Comparison of ENCODE assay signal across 2 cellular contexts in the genomic region with DNA sequence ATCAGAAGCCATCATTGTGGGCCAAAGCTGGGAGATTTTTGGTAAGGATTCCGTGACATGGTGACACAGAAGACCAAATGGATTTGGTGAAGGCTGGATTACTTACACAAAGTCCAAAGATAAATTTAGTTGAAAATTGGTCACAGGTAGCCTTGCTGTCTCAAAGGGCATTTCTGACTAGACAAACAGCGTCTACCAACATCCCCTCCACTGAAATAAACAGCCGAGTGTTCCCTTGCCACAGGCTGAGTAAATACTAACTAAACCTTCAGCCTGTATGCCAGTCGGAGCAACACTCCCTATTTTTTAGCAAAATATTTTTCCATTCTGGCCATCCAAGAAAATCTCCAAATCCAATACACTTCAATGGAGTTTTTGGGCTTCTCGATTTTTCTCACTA.
TF ChIP-seq lines count a peak whose summit lies in the region.

No MANE protein-coding gene starts in this region.

TF ChIP-seq in HepG2, 621 proteins besides CTCF, POLR2A, EP300 and RAD21 (continued from another document and continues in another):
- TF ChIP-seq, protein P1, sequence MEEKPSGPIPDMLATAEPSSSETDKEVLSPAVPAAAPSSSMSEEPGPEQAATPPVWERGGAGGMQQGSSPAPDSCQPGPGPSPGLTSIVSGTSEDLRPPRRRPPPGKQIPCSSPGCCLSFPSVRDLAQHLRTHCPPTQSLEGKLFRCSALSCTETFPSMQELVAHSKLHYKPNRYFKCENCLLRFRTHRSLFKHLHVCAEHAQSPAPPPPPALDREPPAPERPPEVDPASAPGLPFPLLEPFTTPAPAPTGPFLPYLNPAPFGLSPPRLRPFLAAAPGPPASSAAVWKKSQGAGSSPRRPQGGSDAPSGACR (CRISPR knock-in tag; IDR thresholded peaks at IDR 0.05) = no peak
- no peak for TF ChIP-seq TOPORS (CRISPR knock-in tag; IDR thresholded peaks at IDR 0.05)
- TF ChIP-seq, protein P2, sequence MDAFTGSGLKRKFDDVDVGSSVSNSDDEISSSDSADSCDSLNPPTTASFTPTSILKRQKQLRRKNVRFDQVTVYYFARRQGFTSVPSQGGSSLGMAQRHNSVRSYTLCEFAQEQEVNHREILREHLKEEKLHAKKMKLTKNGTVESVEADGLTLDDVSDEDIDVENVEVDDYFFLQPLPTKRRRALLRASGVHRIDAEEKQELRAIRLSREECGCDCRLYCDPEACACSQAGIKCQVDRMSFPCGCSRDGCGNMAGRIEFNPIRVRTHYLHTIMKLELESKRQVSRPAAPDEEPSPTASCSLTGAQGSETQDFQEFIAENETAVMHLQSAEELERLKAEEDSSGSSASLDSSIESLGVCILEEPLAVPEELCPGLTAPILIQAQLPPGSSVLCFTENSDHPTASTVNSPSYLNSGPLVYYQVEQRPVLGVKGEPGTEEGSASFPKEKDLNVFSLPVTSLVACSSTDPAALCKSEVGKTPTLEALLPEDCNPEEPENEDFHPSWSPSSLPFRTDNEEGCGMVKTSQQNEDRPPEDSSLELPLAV (CRISPR knock-in tag; conservative IDR thresholded peaks at IDR 0.05; ENCODE audit: low read depth) = no peak
- TF ChIP-seq ZNF33A (CRISPR knock-in tag; IDR thresholded peaks at IDR 0.05; ENCODE audit: borderline replicate concordance) = 0 out of 2 replicates have a peak, but pooled peaks have one; percentile 65
- no peak for TF ChIP-seq ZNF329 (CRISPR knock-in tag; IDR thresholded peaks at IDR 0.05; ENCODE audit: low read depth)
- TF ChIP-seq, protein P3, sequence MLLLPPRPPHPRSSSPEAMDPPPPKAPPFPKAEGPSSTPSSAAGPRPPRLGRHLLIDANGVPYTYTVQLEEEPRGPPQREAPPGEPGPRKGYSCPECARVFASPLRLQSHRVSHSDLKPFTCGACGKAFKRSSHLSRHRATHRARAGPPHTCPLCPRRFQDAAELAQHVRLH (CRISPR knock-in tag; IDR thresholded peaks at IDR 0.05; ENCODE audit: borderline replicate concordance, low read depth) = no peak
- TF ChIP-seq, protein P4, sequence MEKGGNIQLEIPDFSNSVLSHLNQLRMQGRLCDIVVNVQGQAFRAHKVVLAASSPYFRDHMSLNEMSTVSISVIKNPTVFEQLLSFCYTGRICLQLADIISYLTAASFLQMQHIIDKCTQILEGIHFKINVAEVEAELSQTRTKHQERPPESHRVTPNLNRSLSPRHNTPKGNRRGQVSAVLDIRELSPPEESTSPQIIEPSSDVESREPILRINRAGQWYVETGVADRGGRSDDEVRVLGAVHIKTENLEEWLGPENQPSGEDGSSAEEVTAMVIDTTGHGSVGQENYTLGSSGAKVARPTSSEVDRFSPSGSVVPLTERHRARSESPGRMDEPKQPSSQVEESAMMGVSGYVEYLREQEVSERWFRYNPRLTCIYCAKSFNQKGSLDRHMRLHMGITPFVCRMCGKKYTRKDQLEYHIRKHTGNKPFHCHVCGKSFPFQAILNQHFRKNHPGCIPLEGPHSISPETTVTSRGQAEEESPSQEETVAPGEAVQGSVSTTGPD (CRISPR knock-in tag; IDR thresholded peaks at IDR 0.05) = peak; percentile 77; the same call in 1 of the 2 replicates
- TF ChIP-seq, protein P5, sequence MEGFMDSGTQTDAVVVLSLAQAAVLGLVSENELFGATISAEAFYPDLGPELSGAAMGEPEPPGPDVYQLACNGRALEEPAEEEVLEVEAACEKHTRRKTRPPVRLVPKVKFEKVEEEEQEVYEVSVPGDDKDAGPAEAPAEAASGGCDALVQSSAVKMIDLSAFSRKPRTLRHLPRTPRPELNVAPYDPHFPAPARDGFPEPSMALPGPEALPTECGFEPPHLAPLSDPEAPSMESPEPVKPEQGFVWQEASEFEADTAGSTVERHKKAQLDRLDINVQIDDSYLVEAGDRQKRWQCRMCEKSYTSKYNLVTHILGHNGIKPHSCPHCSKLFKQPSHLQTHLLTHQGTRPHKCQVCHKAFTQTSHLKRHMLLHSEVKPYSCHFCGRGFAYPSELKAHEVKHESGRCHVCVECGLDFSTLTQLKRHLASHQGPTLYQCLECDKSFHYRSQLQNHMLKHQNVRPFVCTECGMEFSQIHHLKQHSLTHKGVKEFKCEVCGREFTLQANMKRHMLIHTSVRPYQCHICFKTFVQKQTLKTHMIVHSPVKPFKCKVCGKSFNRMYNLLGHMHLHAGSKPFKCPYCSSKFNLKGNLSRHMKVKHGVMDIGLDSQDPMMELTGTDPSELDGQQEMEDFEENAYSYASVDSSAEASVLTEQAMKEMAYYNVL (CRISPR knock-in tag; IDR thresholded peaks at IDR 0.05; ENCODE audit: borderline replicate concordance) = peak; percentile 30; the same call in 1 of the 2 replicates
- TF ChIP-seq, protein P6, sequence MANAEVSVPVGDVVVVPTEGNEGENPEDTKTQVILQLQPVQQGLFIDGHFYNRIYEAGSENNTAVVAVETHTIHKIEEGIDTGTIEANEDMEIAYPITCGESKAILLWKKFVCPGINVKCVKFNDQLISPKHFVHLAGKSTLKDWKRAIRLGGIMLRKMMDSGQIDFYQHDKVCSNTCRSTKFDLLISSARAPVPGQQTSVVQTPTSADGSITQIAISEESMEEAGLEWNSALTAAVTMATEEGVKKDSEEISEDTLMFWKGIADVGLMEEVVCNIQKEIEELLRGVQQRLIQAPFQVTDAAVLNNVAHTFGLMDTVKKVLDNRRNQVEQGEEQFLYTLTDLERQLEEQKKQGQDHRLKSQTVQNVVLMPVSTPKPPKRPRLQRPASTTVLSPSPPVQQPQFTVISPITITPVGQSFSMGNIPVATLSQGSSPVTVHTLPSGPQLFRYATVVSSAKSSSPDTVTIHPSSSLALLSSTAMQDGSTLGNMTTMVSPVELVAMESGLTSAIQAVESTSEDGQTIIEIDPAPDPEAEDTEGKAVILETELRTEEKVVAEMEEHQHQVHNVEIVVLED (CRISPR knock-in tag; IDR thresholded peaks at IDR 0.05; ENCODE audit: borderline replicate concordance) = no peak
- no peak for TF ChIP-seq NONO (IDR thresholded peaks at IDR 0.05)
- 0 out of 2 replicates have a peak, but pooled peaks have one; percentile 23 for TF ChIP-seq NONO (CRISPR knock-in tag; conservative IDR thresholded peaks at IDR 0.05)
- TF ChIP-seq HNF4A (CRISPR knock-in tag; IDR thresholded peaks at IDR 0.05) = peak; percentile 55
- TF ChIP-seq MED1 (CRISPR knock-in tag; IDR thresholded peaks at IDR 0.05) = peak; percentile 26; the same call in 1 of the 2 replicates
- TF ChIP-seq, protein P7, sequence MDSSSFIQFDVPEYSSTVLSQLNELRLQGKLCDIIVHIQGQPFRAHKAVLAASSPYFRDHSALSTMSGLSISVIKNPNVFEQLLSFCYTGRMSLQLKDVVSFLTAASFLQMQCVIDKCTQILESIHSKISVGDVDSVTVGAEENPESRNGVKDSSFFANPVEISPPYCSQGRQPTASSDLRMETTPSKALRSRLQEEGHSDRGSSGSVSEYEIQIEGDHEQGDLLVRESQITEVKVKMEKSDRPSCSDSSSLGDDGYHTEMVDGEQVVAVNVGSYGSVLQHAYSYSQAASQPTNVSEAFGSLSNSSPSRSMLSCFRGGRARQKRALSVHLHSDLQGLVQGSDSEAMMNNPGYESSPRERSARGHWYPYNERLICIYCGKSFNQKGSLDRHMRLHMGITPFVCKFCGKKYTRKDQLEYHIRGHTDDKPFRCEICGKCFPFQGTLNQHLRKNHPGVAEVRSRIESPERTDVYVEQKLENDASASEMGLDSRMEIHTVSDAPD (CRISPR knock-in tag; IDR thresholded peaks at IDR 0.05) = peak; percentile 58
- no peak for TF ChIP-seq ZNF737 (CRISPR knock-in tag; IDR thresholded peaks at IDR 0.05; ENCODE audit: borderline replicate concordance)
- no peak for TF ChIP-seq ZNF543 (CRISPR knock-in tag; IDR thresholded peaks at IDR 0.05)
- no peak for TF ChIP-seq KMT2B (CRISPR knock-in tag; IDR thresholded peaks at IDR 0.05)

TF ChIP-seq in GM23338, 12 proteins besides CTCF, POLR2A, EP300 and RAD21 (continued from another document):
- TF ChIP-seq, protein P8, sequence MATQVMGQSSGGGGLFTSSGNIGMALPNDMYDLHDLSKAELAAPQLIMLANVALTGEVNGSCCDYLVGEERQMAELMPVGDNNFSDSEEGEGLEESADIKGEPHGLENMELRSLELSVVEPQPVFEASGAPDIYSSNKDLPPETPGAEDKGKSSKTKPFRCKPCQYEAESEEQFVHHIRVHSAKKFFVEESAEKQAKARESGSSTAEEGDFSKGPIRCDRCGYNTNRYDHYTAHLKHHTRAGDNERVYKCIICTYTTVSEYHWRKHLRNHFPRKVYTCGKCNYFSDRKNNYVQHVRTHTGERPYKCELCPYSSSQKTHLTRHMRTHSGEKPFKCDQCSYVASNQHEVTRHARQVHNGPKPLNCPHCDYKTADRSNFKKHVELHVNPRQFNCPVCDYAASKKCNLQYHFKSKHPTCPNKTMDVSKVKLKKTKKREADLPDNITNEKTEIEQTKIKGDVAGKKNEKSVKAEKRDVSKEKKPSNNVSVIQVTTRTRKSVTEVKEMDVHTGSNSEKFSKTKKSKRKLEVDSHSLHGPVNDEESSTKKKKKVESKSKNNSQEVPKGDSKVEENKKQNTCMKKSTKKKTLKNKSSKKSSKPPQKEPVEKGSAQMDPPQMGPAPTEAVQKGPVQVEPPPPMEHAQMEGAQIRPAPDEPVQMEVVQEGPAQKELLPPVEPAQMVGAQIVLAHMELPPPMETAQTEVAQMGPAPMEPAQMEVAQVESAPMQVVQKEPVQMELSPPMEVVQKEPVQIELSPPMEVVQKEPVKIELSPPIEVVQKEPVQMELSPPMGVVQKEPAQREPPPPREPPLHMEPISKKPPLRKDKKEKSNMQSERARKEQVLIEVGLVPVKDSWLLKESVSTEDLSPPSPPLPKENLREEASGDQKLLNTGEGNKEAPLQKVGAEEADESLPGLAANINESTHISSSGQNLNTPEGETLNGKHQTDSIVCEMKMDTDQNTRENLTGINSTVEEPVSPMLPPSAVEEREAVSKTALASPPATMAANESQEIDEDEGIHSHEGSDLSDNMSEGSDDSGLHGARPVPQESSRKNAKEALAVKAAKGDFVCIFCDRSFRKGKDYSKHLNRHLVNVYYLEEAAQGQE (IDR thresholded peaks at IDR 0.05; ENCODE audit: unreplicated experiment) = no peak
- TF ChIP-seq, protein P9, sequence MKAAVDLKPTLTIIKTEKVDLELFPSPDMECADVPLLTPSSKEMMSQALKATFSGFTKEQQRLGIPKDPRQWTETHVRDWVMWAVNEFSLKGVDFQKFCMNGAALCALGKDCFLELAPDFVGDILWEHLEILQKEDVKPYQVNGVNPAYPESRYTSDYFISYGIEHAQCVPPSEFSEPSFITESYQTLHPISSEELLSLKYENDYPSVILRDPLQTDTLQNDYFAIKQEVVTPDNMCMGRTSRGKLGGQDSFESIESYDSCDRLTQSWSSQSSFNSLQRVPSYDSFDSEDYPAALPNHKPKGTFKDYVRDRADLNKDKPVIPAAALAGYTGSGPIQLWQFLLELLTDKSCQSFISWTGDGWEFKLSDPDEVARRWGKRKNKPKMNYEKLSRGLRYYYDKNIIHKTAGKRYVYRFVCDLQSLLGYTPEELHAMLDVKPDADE (IDR thresholded peaks at IDR 0.05) = no peak
- TF ChIP-seq EZH2 (IDR thresholded peaks at IDR 0.05; ENCODE audit: low read depth, unreplicated experiment) (no peak), POLR2AphosphoS5 (IDR thresholded peaks at IDR 0.05; ENCODE audit: low read depth) (no peak), STAT1 (IDR thresholded peaks at IDR 0.05; ENCODE audit: unreplicated experiment) (no peak)
